In the genomic region with DNA sequence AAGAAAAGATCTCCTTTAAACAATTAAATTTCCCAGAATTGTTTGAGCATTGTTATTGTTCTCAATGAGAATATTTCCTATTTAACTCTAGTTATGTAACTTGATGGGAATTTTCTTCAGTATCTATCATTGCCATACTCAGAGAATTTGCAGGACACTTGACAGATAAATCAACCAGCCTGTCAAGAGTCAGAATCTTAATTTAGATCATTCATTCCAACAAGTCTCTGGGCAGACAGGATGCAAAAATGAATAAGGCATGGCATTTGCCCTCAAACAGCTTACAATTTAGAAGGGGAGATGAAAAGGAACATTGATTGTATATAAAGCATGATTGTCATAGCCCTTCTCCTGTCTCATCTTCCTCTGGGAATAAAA, we compare ENCODE assay signal across 29 cellular contexts.
"Had no signal": no experiment of that assay in that cellular context is flagged by ENCODE, and none has a peak within 500 bp of the region (broad histone marks: within the 10 kb centered on the region; RNA-seq: fewer than 3 reads in every experiment).

No MANE protein-coding gene starts in this region.

- H3K27me3 Mint-ChIP-seq: activated naive CD4-positive, alpha-beta T cell treated with anti-CD3 and anti-CD28 coated beads, Interleukin-2, amount 50 U/mL, for 24 hours; activated naive CD8-positive, alpha-beta T cell treated with anti-CD3 and anti-CD28 coated beads for 36 hours; activated naive CD8-positive, alpha-beta T cell treated with anti-CD3 and anti-CD28 coated beads, Interleukin-2, amount 50 U/mL, for 24 hours had no signal

- H3K36me3 ChIP-seq: adrenal gland, gastrocnemius medialis had no signal

- H3K27me3 ChIP-seq: adrenal gland, body of pancreas, gastrocnemius medialis had no signal

- H3K27ac ChIP-seq: body of pancreas, foreskin keratinocyte, gastrocnemius medialis had no signal

- H3K4me3 ChIP-seq: adrenal gland, body of pancreas, gastrocnemius medialis had no signal

- H3K9me3 ChIP-seq: adrenal gland, body of pancreas, gastrocnemius medialis had no signal

- H3K9me3 Mint-ChIP-seq: activated naive CD4-positive, alpha-beta T cell treated with anti-CD3 and anti-CD28 coated beads, Interleukin-2, amount 50 U/mL, for 24 hours; effector memory CD8-positive, alpha-beta T cell had no signal

- H3K4me1 ChIP-seq: adrenal gland, body of pancreas, foreskin keratinocyte had no signal

- DNase-seq: activated CD4-positive, alpha-beta memory T cell treated with anti-CD3 and anti-CD28 coated beads for 36 hours; activated CD4-positive, alpha-beta T cell treated with anti-CD3 and anti-CD28 coated beads for 36 hours; activated CD4-positive, alpha-beta T cell treated with anti-CD3 and anti-CD28 coated beads, Interleukin-2, amount 10 ng/mL, durations not matched to agents 24 days and 14 days; activated CD4-positive, CD25-positive, alpha-beta regulatory T cell; activated CD4-positive, CD25-positive, alpha-beta regulatory T cell treated with anti-CD3 and anti-CD28 coated beads, Interleukin-2, amount 50 U/mL, for 72 hours; activated CD8-positive, alpha-beta memory T cell treated with anti-CD3 and anti-CD28 coated beads, Interleukin-2, amount 10 ng/mL, durations not matched to agents 7 days and 5 days; activated CD8-positive, alpha-beta memory T cell treated with anti-CD3 and anti-CD28 coated beads, Interleukin-2, amount 50 U/mL, for 4 hours; activated CD8-positive, alpha-beta T cell treated with anti-CD3 and anti-CD28 coated beads, Interleukin-2, amount 10 ng/mL, durations not matched to agents 7 days and 5 days; activated effector memory CD4-positive, alpha-beta T cell treated with anti-CD3 and anti-CD28 coated beads, Interleukin-2, amount 50 U/mL, for 16 hours; activated naive CD4-positive, alpha-beta T cell treated with anti-CD3 and anti-CD28 coated beads for 36 hours; activated naive CD8-positive, alpha-beta T cell treated with anti-CD3 and anti-CD28 coated beads for 36 hours; activated naive CD8-positive, alpha-beta T cell treated with anti-CD3 and anti-CD28 coated beads, Interleukin-2, amount 50 U/mL, for 24 hours; activated T-cell treated with anti-CD3 and anti-CD28 coated beads, Interleukin-2, amount 50 U/mL, for 1 hour; activated T-cell treated with anti-CD3 and anti-CD28 coated beads, Interleukin-2, amount 50 U/mL, for 48 hours; adrenal gland; amygdala; aorta; body of pancreas; caudate nucleus; effector CD4-positive, alpha-beta T cell; effector memory CD8-positive, alpha-beta T cell; foreskin keratinocyte; gastrocnemius medialis; glutamatergic neuron; T-helper 2 cell had no signal

- H3K4me3 Mint-ChIP-seq: activated CD4-positive, alpha-beta memory T cell treated with anti-CD3 and anti-CD28 coated beads for 36 hours; activated CD4-positive, alpha-beta T cell treated with anti-CD3 and anti-CD28 coated beads for 36 hours; activated CD4-positive, alpha-beta T cell treated with anti-CD3 and anti-CD28 coated beads, Interleukin-2, amount 10 ng/mL, durations not matched to agents 24 days and 14 days; activated CD8-positive, alpha-beta memory T cell treated with anti-CD3 and anti-CD28 coated beads, Interleukin-2, amount 10 ng/mL, durations not matched to agents 7 days and 5 days; activated CD8-positive, alpha-beta T cell treated with anti-CD3 and anti-CD28 coated beads, Interleukin-2, amount 10 ng/mL, durations not matched to agents 7 days and 5 days; activated naive CD4-positive, alpha-beta T cell treated with anti-CD3 and anti-CD28 coated beads for 36 hours; activated naive CD4-positive, alpha-beta T cell treated with anti-CD3 and anti-CD28 coated beads, Interleukin-2, amount 50 U/mL, for 24 hours; activated naive CD8-positive, alpha-beta T cell treated with anti-CD3 and anti-CD28 coated beads for 36 hours; activated naive CD8-positive, alpha-beta T cell treated with anti-CD3 and anti-CD28 coated beads, Interleukin-2, amount 50 U/mL, for 24 hours; activated T-helper 1 cell treated with anti-CD3 and anti-CD28 coated beads, Interleukin-12 subunit alpha, Interleukin-12 subunit beta, Interleukin-2, Interleukin-4 antibody, amounts not matched to agents 30 ng/mL and 10 ng/mL and 1 ng/mL, durations not matched to agents 14 hours and 24 hours and 36 hours; dendritic cell treated with granulocyte-macrophage colony-stimulating factor and Interleukin-4, amounts not matched to agents 40 ng/mL and 50 ng/mL, for 4 days; effector memory CD8-positive, alpha-beta T cell had no signal

- H3K36me3 Mint-ChIP-seq: activated CD4-positive, alpha-beta memory T cell treated with anti-CD3 and anti-CD28 coated beads for 36 hours; activated naive CD4-positive, alpha-beta T cell treated with anti-CD3 and anti-CD28 coated beads, Interleukin-2, amount 50 U/mL, for 24 hours had no signal

- H3K27ac Mint-ChIP-seq: activated CD4-positive, alpha-beta memory T cell treated with anti-CD3 and anti-CD28 coated beads for 36 hours; activated CD4-positive, alpha-beta T cell treated with anti-CD3 and anti-CD28 coated beads for 36 hours; activated CD4-positive, alpha-beta T cell treated with anti-CD3 and anti-CD28 coated beads, Interleukin-2, amount 10 ng/mL, durations not matched to agents 24 days and 14 days; activated CD8-positive, alpha-beta memory T cell treated with anti-CD3 and anti-CD28 coated beads, Interleukin-2, amount 10 ng/mL, durations not matched to agents 7 days and 5 days; activated CD8-positive, alpha-beta T cell treated with anti-CD3 and anti-CD28 coated beads, Interleukin-2, amount 10 ng/mL, durations not matched to agents 7 days and 5 days; activated naive CD4-positive, alpha-beta T cell treated with anti-CD3 and anti-CD28 coated beads for 36 hours; activated naive CD4-positive, alpha-beta T cell treated with anti-CD3 and anti-CD28 coated beads, Interleukin-2, amount 50 U/mL, for 24 hours; activated naive CD8-positive, alpha-beta T cell treated with anti-CD3 and anti-CD28 coated beads for 36 hours; activated naive CD8-positive, alpha-beta T cell treated with anti-CD3 and anti-CD28 coated beads, Interleukin-2, amount 50 U/mL, for 24 hours; activated T-helper 1 cell treated with anti-CD3 and anti-CD28 coated beads, Interleukin-12 subunit alpha, Interleukin-12 subunit beta, Interleukin-2, Interleukin-4 antibody, amounts not matched to agents 30 ng/mL and 10 ng/mL and 1 ng/mL, durations not matched to agents 14 hours and 24 hours and 36 hours; activated T-helper 2 cell treated with anti-CD3 and anti-CD28 coated beads, Interferon-gamma antibody, Interleukin-2, Interleukin-4, amounts not matched to agents 10 μg/mL and 5 μg/mL and 100 μg/mL, durations not matched to agents 14 hours and 24 hours and 36 hours; dendritic cell treated with granulocyte-macrophage colony-stimulating factor and Interleukin-4, amounts not matched to agents 40 ng/mL and 50 ng/mL, for 4 days; effector memory CD8-positive, alpha-beta T cell had no signal
